ENCODE assay signal across 8 cellular contexts in the genomic region with DNA sequence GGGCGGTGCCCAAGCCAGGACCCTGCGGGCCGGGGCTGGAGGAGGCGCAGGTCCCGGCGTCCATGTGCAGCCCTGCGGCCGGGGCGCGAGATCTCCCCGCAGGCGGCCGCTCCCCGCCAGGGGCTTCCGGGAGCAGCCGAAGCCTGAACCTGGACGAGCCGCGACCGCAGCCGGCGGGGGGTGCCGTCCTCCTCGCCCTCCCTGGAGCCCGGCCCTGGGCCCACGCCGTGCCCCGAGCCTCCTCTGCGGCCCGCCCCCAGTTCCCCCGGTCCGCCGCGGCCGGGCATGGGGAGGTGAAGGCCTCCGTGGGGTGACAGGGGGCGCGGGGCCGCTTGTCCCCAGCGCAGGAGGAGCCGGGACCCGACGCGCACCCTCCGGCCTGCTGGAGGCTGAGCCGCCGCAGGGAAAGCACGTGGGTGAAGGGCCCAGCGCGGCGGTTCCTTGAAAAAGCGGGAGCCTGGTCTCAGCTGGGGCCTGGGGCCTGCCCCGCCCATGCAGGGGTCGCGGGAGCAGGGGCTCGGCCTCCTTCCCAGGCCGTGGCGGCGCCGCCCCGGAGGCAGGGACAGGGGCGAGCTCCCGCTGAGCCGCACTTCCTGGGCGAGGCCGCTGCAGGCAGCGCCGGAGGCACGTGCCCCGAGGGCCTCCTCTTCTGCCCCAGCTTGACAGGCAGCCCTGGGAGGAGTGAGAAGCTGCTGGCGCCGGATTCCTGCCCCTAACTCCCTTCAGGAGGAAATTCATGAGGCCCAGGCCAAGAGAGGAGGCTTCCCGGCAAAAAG. TPM values are rescaled to one million over a fixed set of nuclear protein-coding genes. Genes with fewer than 3 reads are reported as not detected.
DNase-seq lines count a peak whose midpoint lies in the region; ATAC-seq lines count a peak whose summit lies in the region.

No MANE protein-coding gene starts in this region.

- H3K4me1 ChIP-seq in mononuclear cell (ENCODE audit: insufficient read depth, low read length), result peaks cover 42% of the 10 kb centered on the region

- H3K4me3 ChIP-seq in mononuclear cell (ENCODE audit: low read length), result peak overlapping the region; percentile 24

- DNase-seq in activated CD4-positive, alpha-beta T cell treated with anti-CD3 and anti-CD28 coated beads for 36 hours, result peak; percentile 71
- DNase-seq in dermis blood vessel endothelial cell (peak; percentile 14), NCI-H2081 (lab: John Stamatoyannopoulos, UW) (no peak), NCI-H526 (lab: John Stamatoyannopoulos, UW) (no peak)

- H3K27me3 ChIP-seq in mononuclear cell (ENCODE audit: insufficient read depth, low read length), result peaks cover 22% of the 10 kb centered on the region

- H3K4me3 Mint-ChIP-seq in activated CD4-positive, alpha-beta T cell treated with anti-CD3 and anti-CD28 coated beads for 36 hours, result no peak overlapping the region
- H3K4me3 Mint-ChIP-seq in stimulated activated naive CD8-positive, alpha-beta T cell treated with anti-CD3 and anti-CD28 coated beads, Interleukin-15, Interleukin-2, amounts not matched to agents 100 ng/mL and 50 ng/mL, for 24 hours, result no peak overlapping the region

- ATAC-seq in GM21528 (IDR thresholded peaks at IDR 0.05; ENCODE audit: low FRiP score, unreplicated experiment), result peak; percentile 50
- ATAC-seq in activated CD4-positive, alpha-beta T cell treated with anti-CD3 and anti-CD28 coated beads for 36 hours, result peak; percentile 62
- no peak for ATAC-seq in HG03565 (IDR thresholded peaks at IDR 0.05; ENCODE audit: unreplicated experiment)

- H3K27ac Mint-ChIP-seq in activated CD4-positive, alpha-beta T cell treated with anti-CD3 and anti-CD28 coated beads for 36 hours, result peak overlapping the region; percentile 60
- peak overlapping the region; percentile 58 for H3K27ac Mint-ChIP-seq in stimulated activated naive CD8-positive, alpha-beta T cell treated with anti-CD3 and anti-CD28 coated beads, Interleukin-15, Interleukin-2, amounts not matched to agents 100 ng/mL and 50 ng/mL, for 24 hours

- intact Hi-C loops in activated CD4-positive, alpha-beta T cell treated with anti-CD3 and anti-CD28 coated beads for 36 hours (cut with DNase I, micrococcal nuclease), result loop anchor here (1.0 to 10.0 kb wide), 14 partner anchors 17 to 613 kb away; partner anchors contain the start of genes ZNF839 (in 2 of the 2), HSP90AA1 (in 1 of the 2) and PPP2R5C (in 1 of the 2)

- no peaks in the 10 kb centered on the region for H3K36me3 Mint-ChIP-seq in activated CD4-positive, alpha-beta T cell treated with anti-CD3 and anti-CD28 coated beads for 36 hours (ENCODE audit: low read depth)
- no peaks in the 10 kb centered on the region for H3K36me3 Mint-ChIP-seq in stimulated activated naive CD8-positive, alpha-beta T cell treated with anti-CD3 and anti-CD28 coated beads, Interleukin-15, Interleukin-2, amounts not matched to agents 100 ng/mL and 50 ng/mL, for 24 hours (ENCODE audit: low read depth)

- POLR2A ChIA-PET in activated CD4-positive, alpha-beta T cell treated with anti-CD3 and anti-CD28 coated beads for 36 hours (lab: Charles Lee), result interaction anchor here (0.9 kb wide), 1 partner anchor 16 kb away, joined by 3 read pairs; no protein-coding TSS in a partner anchor

- no peaks in the 10 kb centered on the region for H3K27me3 Mint-ChIP-seq in activated CD4-positive, alpha-beta T cell treated with anti-CD3 and anti-CD28 coated beads for 36 hours
- H3K27me3 Mint-ChIP-seq in stimulated activated naive CD8-positive, alpha-beta T cell treated with anti-CD3 and anti-CD28 coated beads, Interleukin-15, Interleukin-2, amounts not matched to agents 100 ng/mL and 50 ng/mL, for 24 hours, result peaks cover 11% of the 10 kb centered on the region

- no peaks in the 10 kb centered on the region for H3K9me3 Mint-ChIP-seq in activated CD4-positive, alpha-beta T cell treated with anti-CD3 and anti-CD28 coated beads for 36 hours (ENCODE audit: low read depth)
- H3K9me3 Mint-ChIP-seq in stimulated activated naive CD8-positive, alpha-beta T cell treated with anti-CD3 and anti-CD28 coated beads, Interleukin-15, Interleukin-2, amounts not matched to agents 100 ng/mL and 50 ng/mL, for 24 hours, result no peaks in the 10 kb centered on the region

- CTCF ChIA-PET in activated CD4-positive, alpha-beta T cell treated with anti-CD3 and anti-CD28 coated beads for 36 hours (lab: Charles Lee), result interaction anchor here (0.6 to 3.1 kb wide), 11 partner anchors 16 to 1251 kb away, joined by 3 to 23 read pairs (median 3); no protein-coding TSS in a partner anchor

- no peaks in the 10 kb centered on the region for H3K9me3 ChIP-seq in mononuclear cell (ENCODE audit: low read depth, low read length)

- H3K4me1 Mint-ChIP-seq in activated CD4-positive, alpha-beta T cell treated with anti-CD3 and anti-CD28 coated beads for 36 hours, result peaks cover 29% of the 10 kb centered on the region
- peaks cover 31% of the 10 kb centered on the region for H3K4me1 Mint-ChIP-seq in stimulated activated naive CD8-positive, alpha-beta T cell treated with anti-CD3 and anti-CD28 coated beads, Interleukin-15, Interleukin-2, amounts not matched to agents 100 ng/mL and 50 ng/mL, for 24 hours (ENCODE audit: low read depth)

RNA-seq across cellular contexts. Expression of gene PPP2R5C, which starts 55.6 kb away (rescaled TPM):
- total RNA-seq in activated CD4-positive, alpha-beta T cell treated with anti-CD3 and anti-CD28 coated beads for 36 hours, result 100 to 1,000 TPM; 232 to 281 TPM
- total RNA-seq in dermis blood vessel endothelial cell (80.8 and 88.9 TPM in 2 replicates), mononuclear cell (466 TPM)

Comparison
In these comparisons a context has a peak if more than half of its experiments do, and no peak if none do; other contexts are left out.
1. DNase-seq: peak in activated CD4-positive, alpha-beta T cell treated with anti-CD3 and anti-CD28 coated beads for 36 hours (single experiment) and dermis blood vessel endothelial cell (single experiment); none in NCI-H2081 (0 of 2) and NCI-H526 (0 of 2).